ENCODE assay signal across 8 cellular contexts in genomic region chr7:134605978-134606923, GRCh38. TPM values are rescaled to one million over a fixed set of nuclear protein-coding genes. Genes with fewer than 3 reads are reported as not detected.
DNase-seq lines count a peak whose midpoint lies in the region; ATAC-seq and TF ChIP-seq lines count a peak whose summit lies in the region.

No MANE protein-coding gene starts in this region.

- intact Hi-C loops in esophagus squamous epithelium (cut with DNase I) (loop anchor here (5.0 to 10.0 kb wide), 2 partner anchors 94 to 171 kb away; no protein-coding TSS in a partner anchor), natural killer cell (cut with micrococcal nuclease) (loop anchor here (1.0 kb wide), 2 partner anchors 92 to 174 kb away; no protein-coding TSS in a partner anchor)

- H3K27me3 Mint-ChIP-seq in natural killer cell (ENCODE audit: low read depth in 2 of 2) = peaks cover 26 to 55% of the 10 kb centered on the region in 2 donors

- TF ChIP-seq POLR2A in esophagus squamous epithelium (IDR thresholded peaks at IDR 0.05) = no peak

- H3K27ac Mint-ChIP-seq in natural killer cell = peak overlapping the region in 1 of 2 donors; percentile 23

- no peaks in the 10 kb centered on the region for H3K79me2 ChIP-seq in OCI-LY3 (ENCODE audit: low read length)

- 31 to 33% methylated on average over 14 of the region's 14 CpGs for WGBS in esophagus squamous epithelium, 2 donors

- H3K36me3 ChIP-seq in OCI-LY3 (replicated peaks; ENCODE audit: low read depth, low read length) (no peaks in the 10 kb centered on the region), esophagus squamous epithelium (no peaks in the 10 kb centered on the region)

- H3K4me1 ChIP-seq in OCI-LY3 (ENCODE audit: low read length) (no peaks in the 10 kb centered on the region), esophagus squamous epithelium (peaks cover 4 to 32% (median 5%) of the 10 kb centered on the region in 3 donors)

- peak overlapping the region; percentile 61 for H3K4me2 ChIP-seq in OCI-LY3 (ENCODE audit: low read length)

- ATAC-seq in GM18870 (IDR thresholded peaks at IDR 0.05; ENCODE audit: unreplicated experiment) (peak; percentile 50), HG03439 (IDR thresholded peaks at IDR 0.05; ENCODE audit: unreplicated experiment) (peak; percentile 78), natural killer cell (peak; percentile 92 to 99 (median 98))

- DNase-seq in AG08395 (ENCODE audit: low spot score) (peak; percentile 60), activated T-cell treated with anti-CD3 and anti-CD28 coated beads for 48 hours (ENCODE audit: low read depth) (peak; percentile 41), esophagus squamous epithelium (lab: John Stamatoyannopoulos, UW) (no peak), natural killer cell (peak; percentile 40)
- DNase-seq in stimulated activated naive CD4-positive, alpha-beta T cell treated with Interleukin-2 at 50 U/mL for 16 hours (lab: John Stamatoyannopoulos, UW) = peak; percentile 24

- no peaks in the 10 kb centered on the region for H3K9me3 Mint-ChIP-seq in natural killer cell

- no peak overlapping the region for H3K27ac ChIP-seq in OCI-LY3 (ENCODE audit: low read length)
- H3K27ac ChIP-seq in esophagus squamous epithelium = peak overlapping the region in 3 of 4 donors; percentile 5 to 17 (median 7)

- no peaks in the 10 kb centered on the region for H3K36me3 Mint-ChIP-seq in natural killer cell

- no peak overlapping the region for H3K9ac ChIP-seq in OCI-LY3 (ENCODE audit: low read length)

- H3K9me3 ChIP-seq in OCI-LY3 (ENCODE audit: insufficient read depth, low read length) (no peaks in the 10 kb centered on the region), esophagus squamous epithelium (no peaks in the 10 kb centered on the region)

- no peak overlapping the region for H2AFZ ChIP-seq in OCI-LY3 (ENCODE audit: low read depth, low read length)

- H3K4me3 ChIP-seq in OCI-LY3 (ENCODE audit: low read length) = peak overlapping the region; percentile 42; the same call in 1 of the 2 replicates
- H3K4me3 ChIP-seq in esophagus squamous epithelium = peak overlapping the region in 1 of 4 donors; percentile 28

- H3K27me3 ChIP-seq in OCI-LY3 (ENCODE audit: low read depth, low read length) (peaks cover 67% of the 10 kb centered on the region), esophagus squamous epithelium (no peaks in the 10 kb centered on the region)

- no peaks in the 10 kb centered on the region for H4K20me1 ChIP-seq in OCI-LY3 (ENCODE audit: insufficient read depth, low read length)

- peak overlapping the region; percentile 55 for H3K4me3 Mint-ChIP-seq in natural killer cell

- TF ChIP-seq CTCF in OCI-LY3 (IDR thresholded peaks at IDR 0.05; ENCODE audit: low read depth, low read length) = peak; percentile 94
- peak; percentile 68 to 95 (median 92) for TF ChIP-seq CTCF in esophagus squamous epithelium (IDR thresholded peaks at IDR 0.05)
- TF ChIP-seq CTCF in natural killer cell (IDR thresholded peaks at IDR 0.05) = peak; percentile 94

- H3K4me1 Mint-ChIP-seq in natural killer cell = peaks cover 6% of the 10 kb centered on the region in 2 donors

RNA-seq across cellular contexts. Expression of gene BPGM, which starts 40.4 kb away (rescaled TPM):
- total RNA-seq in esophagus squamous epithelium (10 to 100 TPM in 2 of 4 donors, 1 to 10 TPM in 2; 4.4 to 16.8 (median 11.3) TPM), natural killer cell (10 to 100 TPM; 30.0 to 39.1 (median 31.4) TPM)

RNA-seq across cellular contexts. Expression of gene AKR1B15, which starts 57.3 kb away (rescaled TPM):
- total RNA-seq in esophagus squamous epithelium (1 to 10 TPM in 3 of 4 donors, under 1 TPM in 1; 0.57 to 6.8 (median 4.7) TPM), natural killer cell (not detected)
